In genomic region chr4:117811731-117812130, GRCh38 we compare ENCODE assay signal across 11 cellular contexts.
"Had no signal": no experiment of that assay in that cellular context is flagged by ENCODE, and none has a peak within 500 bp of the region (broad histone marks: within the 10 kb centered on the region; RNA-seq: fewer than 3 reads in every experiment).

No MANE protein-coding gene starts in this region.

- H3K4me1 ChIP-seq: HAP-1 had no signal

- H3K27ac ChIP-seq: GM23248 had no signal

- FAIRE-seq: H1, H54 had no signal

- H3K4me3 ChIP-seq: GM23248, GM23338, HAP-1 had no signal

- H3K9ac ChIP-seq: GM23248 had no signal

- H3K9me3 ChIP-seq: HAP-1 had no signal

- H3K36me3 ChIP-seq: HAP-1 had no signal

- H2AFZ ChIP-seq: GM23248, GM23338 had no signal

- ATAC-seq: GM23338, HCT116 had no signal

- H3K4me2 ChIP-seq: GM23338 had no signal

- DNase-seq: GM23248, GOT3, H7, H9, HCEC 1CT, HFFc6 had no signal
